ENCODE assay signal across 15 cellular contexts in the genomic region with DNA sequence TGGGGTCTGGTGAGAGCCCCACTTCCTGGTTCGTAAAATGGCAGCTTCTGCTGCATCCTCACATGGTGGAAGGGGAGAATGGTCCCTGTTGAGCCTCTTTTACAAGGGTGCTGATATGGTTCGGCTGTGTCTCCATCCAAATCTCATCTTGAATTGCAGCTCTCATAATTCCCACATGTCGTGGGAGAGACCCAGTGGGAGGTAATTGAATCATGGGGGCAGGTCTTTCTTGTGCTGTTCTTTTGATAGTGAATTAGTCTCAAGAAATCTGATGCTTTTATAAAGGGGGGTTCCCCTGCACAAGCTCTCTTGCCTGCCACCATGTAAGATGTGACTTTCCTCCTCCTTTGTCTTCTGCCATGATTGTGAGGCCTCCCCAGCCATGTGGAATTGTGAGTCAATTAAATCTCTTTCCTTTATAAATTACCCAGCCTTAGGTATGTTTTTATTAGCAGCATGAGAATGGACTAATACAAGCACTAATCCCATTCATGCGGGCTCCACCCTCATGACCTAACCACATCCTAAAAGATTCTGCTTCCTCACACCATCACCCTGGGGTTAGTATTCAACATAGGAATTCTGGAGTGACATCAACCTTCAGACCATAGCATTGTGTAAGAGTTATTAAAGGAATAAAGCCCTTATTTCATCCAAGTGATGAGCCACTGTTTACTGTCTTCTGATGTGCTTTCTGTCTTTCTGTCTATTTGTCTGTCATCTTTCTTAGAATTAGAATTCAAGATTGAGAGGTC.
DNase-seq lines count a peak whose midpoint lies in the region; TF ChIP-seq lines count a peak whose summit lies in the region.
"Had no signal": no experiment of that assay in that cellular context is flagged by ENCODE, and none has a peak within 500 bp of the region (broad histone marks: within the 10 kb centered on the region; RNA-seq: fewer than 3 reads in every experiment).

No MANE protein-coding gene starts in this region.

- no peak overlapping the region for H3K4me3 ChIP-seq in AG04450 (ENCODE audit: low read depth, low read length)
- H3K4me3 ChIP-seq: tibial artery had no signal

- CTCF ChIA-PET in AG04450 (lab: Charles Lee), result no interaction called here

- no peaks in the 10 kb centered on the region for H3K27me3 ChIP-seq in AG04450 (ENCODE audit: control insufficient read depth, insufficient read depth, low read length)
- H3K27me3 ChIP-seq: tibial artery had no signal

- POLR2A ChIA-PET in AG04450 (lab: Yijun Ruan, JAX), result interaction anchor here (0.7 kb wide), 1 partner anchor 102 kb away, joined by 3 read pairs; no protein-coding TSS in a partner anchor

- H3K9me3 ChIP-seq in AG04450 (ENCODE audit: control insufficient read depth, insufficient read depth, low read length), result peaks cover 4% of the 10 kb centered on the region; the same call in 1 of the 2 replicates
- H3K9me3 ChIP-seq: tibial artery had no signal

- H3K27ac ChIP-seq in AG04450 (ENCODE audit: low read depth, low read length), result no peak overlapping the region
- H3K27ac ChIP-seq: tibial artery had no signal

- TF ChIP-seq CTCF in AG04450 (IDR thresholded peaks at IDR 0.05; ENCODE audit: low read depth, low read length), result no peak

- DNase-seq in AG04450 (ENCODE audit: low read depth, low spot score), result peak; percentile 7
- peak; percentile 42 for DNase-seq in HPDE6-E6E7 (ENCODE audit: extremely low spot score)
- peak; percentile 33 for DNase-seq in astrocyte of the hippocampus (ENCODE audit: low read depth, low spot score)
- DNase-seq in glomerular visceral epithelial cell (ENCODE audit: extremely low spot score), result peak; percentile 59
- no peak for DNase-seq in OCI-M1 (lab: John Stamatoyannopoulos, UW)
- DNase-seq in OCI-M2 (lab: John Stamatoyannopoulos, UW; ENCODE audit: unreplicated experiment), result no peak
- no peak for DNase-seq in NCI-H2029 (lab: John Stamatoyannopoulos, UW)
- DNase-seq in DMS153 (lab: John Stamatoyannopoulos, UW), result no peak
- DNase-seq: activated CD4-positive, alpha-beta T cell treated with anti-CD3 and anti-CD28 coated beads, Interleukin-2, amount 50 U/mL, for 48 hours; activated gamma-delta T cell; erythroblast; midbrain; NCI-H1436; NCI-H510A treated with DMSO at 0.1 percent for 48 hours; tibial artery had no signal

Comparison
In these comparisons a context has a peak if more than half of its experiments do, and no peak if none do; other contexts are left out.
1. DNase-seq: peak in AG04450 (single experiment), HPDE6-E6E7 (single experiment), astrocyte of the hippocampus (single experiment) and glomerular visceral epithelial cell (single experiment); none in OCI-M1 (single experiment), OCI-M2 (single experiment), NCI-H2029 (single experiment) and DMS153 (single experiment).